ENCODE assay signal across 1 cellular context in genomic region chr10:92757066-92757716, GRCh38.
TF ChIP-seq lines count a peak whose summit lies in the region.

No MANE protein-coding gene starts in this region.

TF ChIP-seq in HepG2, 621 proteins besides CTCF, POLR2A, EP300 and RAD21 (continued from another document):
- TF ChIP-seq AHDC1 (CRISPR knock-in tag; IDR thresholded peaks at IDR 0.05; ENCODE audit: borderline replicate concordance) = peak; percentile 20; the same call in 1 of the 2 replicates
- TF ChIP-seq HOMEZ (CRISPR knock-in tag; IDR thresholded peaks at IDR 0.05; ENCODE audit: low read depth) = no peak
- TF ChIP-seq MXD1 (CRISPR knock-in tag; IDR thresholded peaks at IDR 0.05) = no peak
- TF ChIP-seq ZNF335 (CRISPR knock-in tag; IDR thresholded peaks at IDR 0.05) = no peak
- peak; percentile 75 for TF ChIP-seq FOXA3 (CRISPR knock-in tag; IDR thresholded peaks at IDR 0.05)
- TF ChIP-seq KDM6A (CRISPR knock-in tag; IDR thresholded peaks at IDR 0.05; ENCODE audit: low read depth) = no peak
- no peak for TF ChIP-seq THAP8 (CRISPR knock-in tag; IDR thresholded peaks at IDR 0.05; ENCODE audit: borderline replicate concordance)
- TF ChIP-seq ZBTB3 (CRISPR knock-in tag; IDR thresholded peaks at IDR 0.05; ENCODE audit: borderline replicate concordance, low read depth) = no peak
- peak; percentile 83 for TF ChIP-seq CEBPG (CRISPR knock-in tag; IDR thresholded peaks at IDR 0.05)
- TF ChIP-seq SMYD3 (CRISPR knock-in tag; IDR thresholded peaks at IDR 0.05) = no peak
- no peak for TF ChIP-seq HDAC6 (IDR thresholded peaks at IDR 0.05; ENCODE audit: low read depth, low read length)
- no peak for TF ChIP-seq MAF1 (CRISPR knock-in tag; IDR thresholded peaks at IDR 0.05; ENCODE audit: borderline replicate concordance)
- no peak for TF ChIP-seq ZNF749 (CRISPR knock-in tag; IDR thresholded peaks at IDR 0.05; ENCODE audit: borderline replicate concordance)
- no peak for TF ChIP-seq E2F5 (CRISPR knock-in tag; conservative IDR thresholded peaks at IDR 0.05)
- TF ChIP-seq NRL (CRISPR knock-in tag; IDR thresholded peaks at IDR 0.05; ENCODE audit: borderline replicate concordance) = no peak
- TF ChIP-seq HNF4G (IDR thresholded peaks at IDR 0.05; ENCODE audit: borderline replicate concordance, low read depth, low read length) = no peak
- no peak for TF ChIP-seq HNF4G (CRISPR knock-in tag; IDR thresholded peaks at IDR 0.05; ENCODE audit: borderline replicate concordance, low read depth)
- TF ChIP-seq REST (IDR thresholded peaks at IDR 0.05; ENCODE audit: borderline replicate concordance in 1 of 2, low read depth in 1 of 2, low read length in 2 of 2) = no peak
- TF ChIP-seq ZNF609 (CRISPR knock-in tag; IDR thresholded peaks at IDR 0.05; ENCODE audit: borderline replicate concordance) = no peak
- no peak for TF ChIP-seq ZNF407 (CRISPR knock-in tag; IDR thresholded peaks at IDR 0.05; ENCODE audit: not compliant biosample characterization)
